Comparison of ENCODE assay signal across 1 cellular context in the genomic region with DNA sequence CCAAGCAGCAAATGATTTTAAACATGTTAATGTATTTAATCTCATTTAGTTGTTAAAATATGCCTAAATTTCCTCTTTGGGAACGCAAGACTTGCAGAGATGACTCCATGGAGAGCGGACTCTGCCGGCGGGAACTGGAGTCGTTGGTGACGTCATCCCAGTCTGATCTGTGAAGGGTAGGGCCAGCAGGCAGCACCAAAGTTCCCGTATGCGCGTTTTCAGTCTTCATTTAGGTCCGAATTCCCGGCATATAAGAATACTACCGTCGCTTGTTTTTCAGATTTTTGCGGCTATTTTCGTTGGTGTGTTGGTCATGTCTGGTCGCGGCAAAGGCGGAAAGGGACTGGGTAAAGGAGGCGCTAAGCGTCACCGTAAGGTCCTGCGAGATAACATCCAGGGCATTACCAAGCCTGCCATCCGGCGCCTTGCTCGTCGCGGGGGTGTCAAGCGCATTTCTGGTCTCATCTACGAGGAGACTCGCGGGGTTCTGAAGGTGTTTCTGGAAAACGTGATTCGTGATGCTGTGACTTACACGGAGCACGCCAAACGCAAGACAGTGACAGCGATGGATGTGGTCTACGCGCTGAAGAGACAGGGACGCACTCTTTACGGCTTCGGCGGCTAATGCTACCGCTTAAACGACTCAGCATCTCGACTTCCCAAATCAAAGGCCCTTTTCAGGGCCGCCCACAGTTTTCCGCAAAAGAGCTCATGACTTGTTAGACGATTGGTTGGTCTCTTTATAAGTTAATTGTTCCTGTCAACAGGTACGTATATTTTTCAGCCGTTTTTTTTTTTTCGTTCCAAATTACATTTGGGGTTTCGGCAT.
TF ChIP-seq lines count a peak whose summit lies in the region.

No MANE protein-coding gene starts in this region.

TF ChIP-seq in GM12878, 131 proteins besides CTCF, POLR2A, EP300 and RAD21 (continued from another document and continues in another):
- TF ChIP-seq, protein P1, sequence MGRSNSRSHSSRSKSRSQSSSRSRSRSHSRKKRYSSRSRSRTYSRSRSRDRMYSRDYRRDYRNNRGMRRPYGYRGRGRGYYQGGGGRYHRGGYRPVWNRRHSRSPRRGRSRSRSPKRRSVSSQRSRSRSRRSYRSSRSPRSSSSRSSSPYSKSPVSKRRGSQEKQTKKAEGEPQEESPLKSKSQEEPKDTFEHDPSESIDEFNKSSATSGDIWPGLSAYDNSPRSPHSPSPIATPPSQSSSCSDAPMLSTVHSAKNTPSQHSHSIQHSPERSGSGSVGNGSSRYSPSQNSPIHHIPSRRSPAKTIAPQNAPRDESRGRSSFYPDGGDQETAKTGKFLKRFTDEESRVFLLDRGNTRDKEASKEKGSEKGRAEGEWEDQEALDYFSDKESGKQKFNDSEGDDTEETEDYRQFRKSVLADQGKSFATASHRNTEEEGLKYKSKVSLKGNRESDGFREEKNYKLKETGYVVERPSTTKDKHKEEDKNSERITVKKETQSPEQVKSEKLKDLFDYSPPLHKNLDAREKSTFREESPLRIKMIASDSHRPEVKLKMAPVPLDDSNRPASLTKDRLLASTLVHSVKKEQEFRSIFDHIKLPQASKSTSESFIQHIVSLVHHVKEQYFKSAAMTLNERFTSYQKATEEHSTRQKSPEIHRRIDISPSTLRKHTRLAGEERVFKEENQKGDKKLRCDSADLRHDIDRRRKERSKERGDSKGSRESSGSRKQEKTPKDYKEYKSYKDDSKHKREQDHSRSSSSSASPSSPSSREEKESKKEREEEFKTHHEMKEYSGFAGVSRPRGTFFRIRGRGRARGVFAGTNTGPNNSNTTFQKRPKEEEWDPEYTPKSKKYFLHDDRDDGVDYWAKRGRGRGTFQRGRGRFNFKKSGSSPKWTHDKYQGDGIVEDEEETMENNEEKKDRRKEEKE (IDR thresholded peaks at IDR 0.05) = peak; percentile 76; the same call in 1 of the 2 replicates
- TF ChIP-seq KDM1A (IDR thresholded peaks at IDR 0.05; ENCODE audit: borderline replicate concordance) = no peak
- TF ChIP-seq PAX5 (IDR thresholded peaks at IDR 0.05; ENCODE audit: borderline replicate concordance, low read depth, low read length) = peak; percentile 32; the same call in 1 of the 2 replicates
- 0 out of 2 replicates have a peak, but pooled peaks have one; percentile 65 for TF ChIP-seq DPF2 (IDR thresholded peaks at IDR 0.05)
- TF ChIP-seq TCF3 (IDR thresholded peaks at IDR 0.05; ENCODE audit: borderline replicate concordance, insufficient read depth, low read depth, low read length) = peak; percentile 95; the same call in 1 of the 2 replicates
- no peak for TF ChIP-seq SIX5 (IDR thresholded peaks at IDR 0.05; ENCODE audit: low read depth, low read length, severe bottlenecking)
- TF ChIP-seq, protein P2, sequence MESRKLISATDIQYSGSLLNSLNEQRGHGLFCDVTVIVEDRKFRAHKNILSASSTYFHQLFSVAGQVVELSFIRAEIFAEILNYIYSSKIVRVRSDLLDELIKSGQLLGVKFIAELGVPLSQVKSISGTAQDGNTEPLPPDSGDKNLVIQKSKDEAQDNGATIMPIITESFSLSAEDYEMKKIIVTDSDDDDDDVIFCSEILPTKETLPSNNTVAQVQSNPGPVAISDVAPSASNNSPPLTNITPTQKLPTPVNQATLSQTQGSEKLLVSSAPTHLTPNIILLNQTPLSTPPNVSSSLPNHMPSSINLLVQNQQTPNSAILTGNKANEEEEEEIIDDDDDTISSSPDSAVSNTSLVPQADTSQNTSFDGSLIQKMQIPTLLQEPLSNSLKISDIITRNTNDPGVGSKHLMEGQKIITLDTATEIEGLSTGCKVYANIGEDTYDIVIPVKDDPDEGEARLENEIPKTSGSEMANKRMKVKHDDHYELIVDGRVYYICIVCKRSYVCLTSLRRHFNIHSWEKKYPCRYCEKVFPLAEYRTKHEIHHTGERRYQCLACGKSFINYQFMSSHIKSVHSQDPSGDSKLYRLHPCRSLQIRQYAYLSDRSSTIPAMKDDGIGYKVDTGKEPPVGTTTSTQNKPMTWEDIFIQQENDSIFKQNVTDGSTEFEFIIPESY (IDR thresholded peaks at IDR 0.05) = peak; percentile 58; the same call in 1 of the 2 replicates
- TF ChIP-seq ZNF217 (IDR thresholded peaks at IDR 0.05) = peak; percentile 99
- TF ChIP-seq, protein P3, sequence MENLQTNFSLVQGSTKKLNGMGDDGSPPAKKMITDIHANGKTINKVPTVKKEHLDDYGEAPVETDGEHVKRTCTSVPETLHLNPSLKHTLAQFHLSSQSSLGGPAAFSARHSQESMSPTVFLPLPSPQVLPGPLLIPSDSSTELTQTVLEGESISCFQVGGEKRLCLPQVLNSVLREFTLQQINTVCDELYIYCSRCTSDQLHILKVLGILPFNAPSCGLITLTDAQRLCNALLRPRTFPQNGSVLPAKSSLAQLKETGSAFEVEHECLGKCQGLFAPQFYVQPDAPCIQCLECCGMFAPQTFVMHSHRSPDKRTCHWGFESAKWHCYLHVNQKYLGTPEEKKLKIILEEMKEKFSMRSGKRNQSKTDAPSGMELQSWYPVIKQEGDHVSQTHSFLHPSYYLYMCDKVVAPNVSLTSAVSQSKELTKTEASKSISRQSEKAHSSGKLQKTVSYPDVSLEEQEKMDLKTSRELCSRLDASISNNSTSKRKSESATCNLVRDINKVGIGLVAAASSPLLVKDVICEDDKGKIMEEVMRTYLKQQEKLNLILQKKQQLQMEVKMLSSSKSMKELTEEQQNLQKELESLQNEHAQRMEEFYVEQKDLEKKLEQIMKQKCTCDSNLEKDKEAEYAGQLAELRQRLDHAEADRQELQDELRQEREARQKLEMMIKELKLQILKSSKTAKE (IDR thresholded peaks at IDR 0.05; ENCODE audit: low read depth, poor library complexity, severe bottlenecking) = peak; percentile 91
- TF ChIP-seq, protein P4, sequence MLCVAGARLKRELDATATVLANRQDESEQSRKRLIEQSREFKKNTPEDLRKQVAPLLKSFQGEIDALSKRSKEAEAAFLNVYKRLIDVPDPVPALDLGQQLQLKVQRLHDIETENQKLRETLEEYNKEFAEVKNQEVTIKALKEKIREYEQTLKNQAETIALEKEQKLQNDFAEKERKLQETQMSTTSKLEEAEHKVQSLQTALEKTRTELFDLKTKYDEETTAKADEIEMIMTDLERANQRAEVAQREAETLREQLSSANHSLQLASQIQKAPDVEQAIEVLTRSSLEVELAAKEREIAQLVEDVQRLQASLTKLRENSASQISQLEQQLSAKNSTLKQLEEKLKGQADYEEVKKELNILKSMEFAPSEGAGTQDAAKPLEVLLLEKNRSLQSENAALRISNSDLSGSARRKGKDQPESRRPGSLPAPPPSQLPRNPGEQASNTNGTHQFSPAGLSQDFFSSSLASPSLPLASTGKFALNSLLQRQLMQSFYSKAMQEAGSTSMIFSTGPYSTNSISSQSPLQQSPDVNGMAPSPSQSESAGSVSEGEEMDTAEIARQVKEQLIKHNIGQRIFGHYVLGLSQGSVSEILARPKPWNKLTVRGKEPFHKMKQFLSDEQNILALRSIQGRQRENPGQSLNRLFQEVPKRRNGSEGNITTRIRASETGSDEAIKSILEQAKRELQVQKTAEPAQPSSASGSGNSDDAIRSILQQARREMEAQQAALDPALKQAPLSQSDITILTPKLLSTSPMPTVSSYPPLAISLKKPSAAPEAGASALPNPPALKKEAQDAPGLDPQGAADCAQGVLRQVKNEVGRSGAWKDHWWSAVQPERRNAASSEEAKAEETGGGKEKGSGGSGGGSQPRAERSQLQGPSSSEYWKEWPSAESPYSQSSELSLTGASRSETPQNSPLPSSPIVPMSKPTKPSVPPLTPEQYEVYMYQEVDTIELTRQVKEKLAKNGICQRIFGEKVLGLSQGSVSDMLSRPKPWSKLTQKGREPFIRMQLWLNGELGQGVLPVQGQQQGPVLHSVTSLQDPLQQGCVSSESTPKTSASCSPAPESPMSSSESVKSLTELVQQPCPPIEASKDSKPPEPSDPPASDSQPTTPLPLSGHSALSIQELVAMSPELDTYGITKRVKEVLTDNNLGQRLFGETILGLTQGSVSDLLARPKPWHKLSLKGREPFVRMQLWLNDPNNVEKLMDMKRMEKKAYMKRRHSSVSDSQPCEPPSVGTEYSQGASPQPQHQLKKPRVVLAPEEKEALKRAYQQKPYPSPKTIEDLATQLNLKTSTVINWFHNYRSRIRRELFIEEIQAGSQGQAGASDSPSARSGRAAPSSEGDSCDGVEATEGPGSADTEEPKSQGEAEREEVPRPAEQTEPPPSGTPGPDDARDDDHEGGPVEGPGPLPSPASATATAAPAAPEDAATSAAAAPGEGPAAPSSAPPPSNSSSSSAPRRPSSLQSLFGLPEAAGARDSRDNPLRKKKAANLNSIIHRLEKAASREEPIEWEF (IDR thresholded peaks at IDR 0.05; ENCODE audit: insufficient replicate concordance, low read depth, low read length) = no peak
- TF ChIP-seq ZZZ3 (IDR thresholded peaks at IDR 0.05; ENCODE audit: control insufficient read depth, insufficient read length, low read depth) = no peak
- TF ChIP-seq ETV6 (conservative IDR thresholded peaks at IDR 0.05 in 1 of 2, IDR thresholded peaks at IDR 0.05 in 1 of 2; ENCODE audit: borderline replicate concordance in 1 of 2, low read depth in 1 of 2) = 0 out of 4 replicates have a peak, but pooled peaks of 1 of the 2 experiments have one; percentile 32
- TF ChIP-seq RFX5 (IDR thresholded peaks at IDR 0.05; ENCODE audit: low read depth, low read length) = peak; percentile 19; the same call in 1 of the 2 replicates
- TF ChIP-seq, protein P5, sequence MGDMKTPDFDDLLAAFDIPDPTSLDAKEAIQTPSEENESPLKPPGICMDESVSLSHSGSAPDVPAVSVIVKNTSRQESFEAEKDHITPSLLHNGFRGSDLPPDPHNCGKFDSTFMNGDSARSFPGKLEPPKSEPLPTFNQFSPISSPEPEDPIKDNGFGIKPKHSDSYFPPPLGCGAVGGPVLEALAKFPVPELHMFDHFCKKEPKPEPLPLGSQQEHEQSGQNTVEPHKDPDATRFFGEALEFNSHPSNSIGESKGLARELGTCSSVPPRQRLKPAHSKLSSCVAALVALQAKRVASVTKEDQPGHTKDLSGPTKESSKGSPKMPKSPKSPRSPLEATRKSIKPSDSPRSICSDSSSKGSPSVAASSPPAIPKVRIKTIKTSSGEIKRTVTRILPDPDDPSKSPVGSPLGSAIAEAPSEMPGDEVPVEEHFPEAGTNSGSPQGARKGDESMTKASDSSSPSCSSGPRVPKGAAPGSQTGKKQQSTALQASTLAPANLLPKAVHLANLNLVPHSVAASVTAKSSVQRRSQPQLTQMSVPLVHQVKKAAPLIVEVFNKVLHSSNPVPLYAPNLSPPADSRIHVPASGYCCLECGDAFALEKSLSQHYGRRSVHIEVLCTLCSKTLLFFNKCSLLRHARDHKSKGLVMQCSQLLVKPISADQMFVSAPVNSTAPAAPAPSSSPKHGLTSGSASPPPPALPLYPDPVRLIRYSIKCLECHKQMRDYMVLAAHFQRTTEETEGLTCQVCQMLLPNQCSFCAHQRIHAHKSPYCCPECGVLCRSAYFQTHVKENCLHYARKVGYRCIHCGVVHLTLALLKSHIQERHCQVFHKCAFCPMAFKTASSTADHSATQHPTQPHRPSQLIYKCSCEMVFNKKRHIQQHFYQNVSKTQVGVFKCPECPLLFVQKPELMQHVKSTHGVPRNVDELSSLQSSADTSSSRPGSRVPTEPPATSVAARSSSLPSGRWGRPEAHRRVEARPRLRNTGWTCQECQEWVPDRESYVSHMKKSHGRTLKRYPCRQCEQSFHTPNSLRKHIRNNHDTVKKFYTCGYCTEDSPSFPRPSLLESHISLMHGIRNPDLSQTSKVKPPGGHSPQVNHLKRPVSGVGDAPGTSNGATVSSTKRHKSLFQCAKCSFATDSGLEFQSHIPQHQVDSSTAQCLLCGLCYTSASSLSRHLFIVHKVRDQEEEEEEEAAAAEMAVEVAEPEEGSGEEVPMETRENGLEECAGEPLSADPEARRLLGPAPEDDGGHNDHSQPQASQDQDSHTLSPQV (IDR thresholded peaks at IDR 0.05) = 0 out of 2 replicates have a peak, but pooled peaks have one; percentile 77
- TF ChIP-seq ZNF24 (IDR thresholded peaks at IDR 0.05) = no peak
- no peak for TF ChIP-seq NR2C1 (IDR thresholded peaks at IDR 0.05)
- TF ChIP-seq SRF (IDR thresholded peaks at IDR 0.05; ENCODE audit: low read depth in 2 of 2, low read length in 2 of 2) = 0 out of 4 replicates have a peak, but pooled peaks of 1 of the 2 experiments have one; percentile 45
- TF ChIP-seq WRNIP1 (IDR thresholded peaks at IDR 0.05; ENCODE audit: borderline replicate concordance, low read depth, low read length) = no peak
- TF ChIP-seq, protein P6, sequence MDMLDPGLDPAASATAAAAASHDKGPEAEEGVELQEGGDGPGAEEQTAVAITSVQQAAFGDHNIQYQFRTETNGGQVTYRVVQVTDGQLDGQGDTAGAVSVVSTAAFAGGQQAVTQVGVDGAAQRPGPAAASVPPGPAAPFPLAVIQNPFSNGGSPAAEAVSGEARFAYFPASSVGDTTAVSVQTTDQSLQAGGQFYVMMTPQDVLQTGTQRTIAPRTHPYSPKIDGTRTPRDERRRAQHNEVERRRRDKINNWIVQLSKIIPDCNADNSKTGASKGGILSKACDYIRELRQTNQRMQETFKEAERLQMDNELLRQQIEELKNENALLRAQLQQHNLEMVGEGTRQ (IDR thresholded peaks at IDR 0.05; ENCODE audit: borderline replicate concordance, low read depth, low read length) = no peak
- TF ChIP-seq RCOR1 (conservative IDR thresholded peaks at IDR 0.05; ENCODE audit: low read depth, low read length) = no peak
- TF ChIP-seq, protein P7, sequence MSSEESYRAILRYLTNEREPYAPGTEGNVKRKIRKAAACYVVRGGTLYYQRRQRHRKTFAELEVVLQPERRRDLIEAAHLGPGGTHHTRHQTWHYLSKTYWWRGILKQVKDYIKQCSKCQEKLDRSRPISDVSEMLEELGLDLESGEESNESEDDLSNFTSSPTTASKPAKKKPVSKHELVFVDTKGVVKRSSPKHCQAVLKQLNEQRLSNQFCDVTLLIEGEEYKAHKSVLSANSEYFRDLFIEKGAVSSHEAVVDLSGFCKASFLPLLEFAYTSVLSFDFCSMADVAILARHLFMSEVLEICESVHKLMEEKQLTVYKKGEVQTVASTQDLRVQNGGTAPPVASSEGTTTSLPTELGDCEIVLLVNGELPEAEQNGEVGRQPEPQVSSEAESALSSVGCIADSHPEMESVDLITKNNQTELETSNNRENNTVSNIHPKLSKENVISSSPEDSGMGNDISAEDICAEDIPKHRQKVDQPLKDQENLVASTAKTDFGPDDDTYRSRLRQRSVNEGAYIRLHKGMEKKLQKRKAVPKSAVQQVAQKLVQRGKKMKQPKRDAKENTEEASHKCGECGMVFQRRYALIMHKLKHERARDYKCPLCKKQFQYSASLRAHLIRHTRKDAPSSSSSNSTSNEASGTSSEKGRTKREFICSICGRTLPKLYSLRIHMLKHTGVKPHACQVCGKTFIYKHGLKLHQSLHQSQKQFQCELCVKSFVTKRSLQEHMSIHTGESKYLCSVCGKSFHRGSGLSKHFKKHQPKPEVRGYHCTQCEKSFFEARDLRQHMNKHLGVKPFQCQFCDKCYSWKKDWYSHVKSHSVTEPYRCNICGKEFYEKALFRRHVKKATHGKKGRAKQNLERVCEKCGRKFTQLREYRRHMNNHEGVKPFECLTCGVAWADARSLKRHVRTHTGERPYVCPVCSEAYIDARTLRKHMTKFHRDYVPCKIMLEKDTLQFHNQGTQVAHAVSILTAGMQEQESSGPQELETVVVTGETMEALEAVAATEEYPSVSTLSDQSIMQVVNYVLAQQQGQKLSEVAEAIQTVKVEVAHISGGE (CRISPR knock-in tag; IDR thresholded peaks at IDR 0.05) = peak; percentile 44; the same call in 1 of the 2 replicates
- TF ChIP-seq, protein P8, sequence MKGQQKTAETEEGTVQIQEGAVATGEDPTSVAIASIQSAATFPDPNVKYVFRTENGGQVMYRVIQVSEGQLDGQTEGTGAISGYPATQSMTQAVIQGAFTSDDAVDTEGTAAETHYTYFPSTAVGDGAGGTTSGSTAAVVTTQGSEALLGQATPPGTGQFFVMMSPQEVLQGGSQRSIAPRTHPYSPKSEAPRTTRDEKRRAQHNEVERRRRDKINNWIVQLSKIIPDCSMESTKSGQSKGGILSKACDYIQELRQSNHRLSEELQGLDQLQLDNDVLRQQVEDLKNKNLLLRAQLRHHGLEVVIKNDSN (IDR thresholded peaks at IDR 0.05; ENCODE audit: borderline replicate concordance, extremely low read length, insufficient read depth, low read depth, low read length) = no peak
- TF ChIP-seq TCF7 (IDR thresholded peaks at IDR 0.05; ENCODE audit: borderline replicate concordance) = peak; percentile 74; the same call in 1 of the 2 replicates
- TF ChIP-seq CBX3 (IDR thresholded peaks at IDR 0.05; ENCODE audit: borderline replicate concordance, low read depth) = no peak
- peak; percentile 90 for TF ChIP-seq CREM (IDR thresholded peaks at IDR 0.05; ENCODE audit: low read depth)
